11 cellular contexts compared by ENCODE assay signal in the genomic region with DNA sequence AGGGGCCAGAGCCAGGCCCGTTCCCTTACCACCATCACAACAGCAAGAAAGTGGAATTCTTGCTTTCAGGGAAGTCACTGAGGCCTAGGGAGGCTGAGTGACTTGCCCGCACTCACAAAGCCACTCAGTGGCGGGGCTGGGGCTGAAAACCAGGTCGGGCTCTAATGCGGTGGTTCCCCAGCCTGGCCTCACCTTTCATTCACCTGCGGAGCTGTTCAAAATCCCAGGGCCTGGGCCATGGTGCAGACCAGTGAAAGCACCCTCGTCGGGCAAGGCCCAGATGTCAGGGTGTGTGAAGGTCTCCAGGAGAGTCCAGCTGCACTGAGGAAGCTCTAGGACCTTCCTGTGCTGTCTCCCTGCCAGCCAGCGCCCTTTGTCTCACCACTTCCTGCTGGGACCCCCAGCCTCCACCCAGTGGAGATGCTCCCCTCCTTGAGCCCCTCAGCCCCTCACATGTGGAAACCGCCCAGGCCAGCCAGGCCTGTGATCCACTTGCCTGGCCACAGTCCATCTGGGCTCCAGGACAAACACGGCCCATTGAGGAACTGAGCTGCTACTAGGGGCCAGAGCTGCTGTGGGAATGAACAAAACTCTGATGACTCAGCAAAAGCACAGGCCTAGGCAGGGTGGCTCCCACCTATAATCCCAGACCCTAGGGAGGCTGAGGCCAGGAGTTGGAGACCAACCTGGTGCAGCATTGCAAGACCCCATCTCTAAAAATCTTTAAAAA. TPM values are rescaled to one million over a fixed set of nuclear protein-coding genes. Genes with fewer than 3 reads are reported as not detected.
DNase-seq lines count a peak whose midpoint lies in the region; ATAC-seq, FAIRE-seq and TF ChIP-seq lines count a peak whose summit lies in the region.
"Not testable (repeated sequence)": the region's sequence is repeated elsewhere in the genome, so short reads cannot be mapped to it uniquely, and the experiment has no call there.
"Had no signal": no experiment of that assay in that cellular context is flagged by ENCODE, and none has a peak within 500 bp of the region (broad histone marks: within the 10 kb centered on the region; RNA-seq: fewer than 3 reads in every experiment).

No MANE protein-coding gene starts in this region.

- H2BK20ac ChIP-seq in H1 (ENCODE audit: low read length): not testable (repeated sequence)

- H3K56ac ChIP-seq in H1 (replicated peaks; ENCODE audit: insufficient read length, low read depth, low read length): not testable (repeated sequence)

- not testable (repeated sequence) for H2BK120ac ChIP-seq in H1 (replicated peaks; ENCODE audit: low read depth, low read length)

- H3K36me3 Mint-ChIP-seq in activated naive CD4-positive, alpha-beta T cell treated with anti-CD3 and anti-CD28 coated beads, Interleukin-2, amount 50 U/mL, for 72 hours; mesothelial cell of epicardium; progenitor cell of endocrine pancreas (ENCODE audit: insufficient read depth): not testable (repeated sequence)

- H4K5ac ChIP-seq in H1 (ENCODE audit: insufficient read length, low read depth, low read length): not testable (repeated sequence)

- not testable (repeated sequence) for H3K4me2 ChIP-seq in H1 (ENCODE audit: insufficient read depth in 1 of 2, low read depth in 2 of 2, low read length in 2 of 2)

- H3K9ac ChIP-seq in H1 (replicated peaks in 1 of 4; ENCODE audit: extremely low read depth in 1 of 4, low read depth in 3 of 4, low read length in 3 of 4): not testable (repeated sequence)

- not testable (repeated sequence) for H3K79me1 ChIP-seq in H1 (ENCODE audit: low read depth, low read length)

- TF ChIP-seq CTCF in Peyer's patch (IDR thresholded peaks at IDR 0.05); H1 (IDR thresholded peaks at IDR 0.05; ENCODE audit: control extremely low read depth in 1 of 3, insufficient read depth in 1 of 3, low read depth in 1 of 3, low read length in 3 of 3); mesothelial cell of epicardium (IDR thresholded peaks at IDR 0.05; ENCODE audit: unreplicated experiment); progenitor cell of endocrine pancreas (IDR thresholded peaks at IDR 0.05; ENCODE audit: unreplicated experiment); thoracic aorta (IDR thresholded peaks at IDR 0.05): not testable (repeated sequence)

- H2BK5ac ChIP-seq in H1 (ENCODE audit: low read depth, low read length): not testable (repeated sequence)

- peak overlapping the region; percentile 22; the same call in 1 of the 2 replicates for H4K8ac ChIP-seq in H1 (ENCODE audit: extremely low read depth, insufficient read depth, low read length)

- H3K23me2 ChIP-seq in H1 (ENCODE audit: low read depth, low read length): not testable (repeated sequence)

- 0 out of 2 replicates have a peak overlapping the region, but pooled peaks have one; percentile 39 for H2BK12ac ChIP-seq in H1 (ENCODE audit: low read depth, low read length)

- H3K14ac ChIP-seq in H1 (ENCODE audit: insufficient read length): not testable (repeated sequence)

- peak overlapping the region; percentile 20 to 69 for H3K27ac Mint-ChIP-seq in activated naive CD4-positive, alpha-beta T cell treated with anti-CD3 and anti-CD28 coated beads, Interleukin-2, amount 50 U/mL, for 72 hours
- H3K27ac Mint-ChIP-seq in mesothelial cell of epicardium (peak overlapping the region; percentile 59), progenitor cell of endocrine pancreas (peak overlapping the region; percentile 92)

- POLR2A ChIA-PET in H1 (lab: Charles Lee; ENCODE audit: partially characterized antibody): interaction anchor here (1.5 kb wide), 1 partner anchor 14 kb away, joined by 3 read pairs; no protein-coding TSS in a partner anchor

- not testable (repeated sequence) for H3K27me3 Mint-ChIP-seq in mesothelial cell of epicardium (ENCODE audit: low read depth); progenitor cell of endocrine pancreas

- H3K79me2 ChIP-seq in H1 (ENCODE audit: control insufficient read depth in 1 of 2, insufficient read depth in 2 of 2, low read length in 2 of 2): not testable (repeated sequence)

- FAIRE-seq in H1 (lab: Jason Lieb, UNC): not testable (repeated sequence)

- H3K4me1 ChIP-seq in Peyer's patch (peaks cover 0 to 37% (median 4%) of the 10 kb centered on the region in 4 donors), H1 (replicated peaks in 1 of 4; ENCODE audit: control insufficient read depth in 3 of 4, insufficient read depth in 4 of 4, low read length in 3 of 4) (peaks cover 0 to 16% (median 6%) of the 10 kb centered on the region in 4 experiments; a peak in 3 of 7 replicates)
- not testable (repeated sequence) for H3K4me1 ChIP-seq in right cardiac atrium (ENCODE audit: control insufficient read depth, insufficient read depth, low read length); thoracic aorta (ENCODE audit: control insufficient read depth in 1 of 2, low read depth in 2 of 2)

- TF ChIP-seq EP300 in H1 (IDR thresholded peaks at IDR 0.05; ENCODE audit: borderline replicate concordance in 1 of 2, low read depth in 2 of 2, low read length in 2 of 2): not testable (repeated sequence)

- H3K4ac ChIP-seq in H1 (replicated peaks; ENCODE audit: insufficient read length, low read depth, low read length): not testable (repeated sequence)

- not testable (repeated sequence) for H3K9me3 Mint-ChIP-seq in activated naive CD4-positive, alpha-beta T cell treated with anti-CD3 and anti-CD28 coated beads, Interleukin-2, amount 50 U/mL, for 72 hours; mesothelial cell of epicardium; progenitor cell of endocrine pancreas (ENCODE audit: low read depth)

- not testable (repeated sequence) for H2AFZ ChIP-seq in H1 (ENCODE audit: low read length)

- H3K4me1 Mint-ChIP-seq in mesothelial cell of epicardium: peaks cover 14% of the 10 kb centered on the region
- H3K4me1 Mint-ChIP-seq in progenitor cell of endocrine pancreas (ENCODE audit: low read depth): peaks cover 17% of the 10 kb centered on the region

- not testable (repeated sequence) for TF ChIP-seq POLR2A in Peyer's patch (IDR thresholded peaks at IDR 0.05); H1 (IDR thresholded peaks at IDR 0.05; ENCODE audit: control extremely low read depth in 1 of 2, low read depth in 2 of 2, low read length in 2 of 2)

- not testable (repeated sequence) for H3K18ac ChIP-seq in H1 (ENCODE audit: extremely low read depth, low read length)

- peak overlapping the region in 3 of 4 donors; percentile 73 to 90 (median 90) for H3K27ac ChIP-seq in Peyer's patch
- not testable (repeated sequence) for H3K27ac ChIP-seq in H1 (ENCODE audit: low read depth, low read length); right cardiac atrium (ENCODE audit: low read length); thoracic aorta

- not testable (repeated sequence) for H2AK5ac ChIP-seq in H1 (ENCODE audit: low read depth, low read length)

- H4K20me1 ChIP-seq in H1 (replicated peaks in 1 of 2; ENCODE audit: control insufficient read depth in 1 of 2, insufficient read depth in 2 of 2, low read length in 2 of 2): not testable (repeated sequence)

- H3K23ac ChIP-seq in H1 (ENCODE audit: insufficient read length): not testable (repeated sequence)

- CTCF ChIA-PET in H1 (lab: Charles Lee; ENCODE audit: partially characterized antibody): interaction anchor here (1.1 kb wide), 1 partner anchor 11 kb away, joined by 4 read pairs; no protein-coding TSS in a partner anchor

- H3K4me3 ChIP-seq in Peyer's patch (peak overlapping the region in 3 of 4 donors; percentile 24 to 57 (median 56)), right cardiac atrium (ENCODE audit: low read length) (peak overlapping the region; percentile 15), thoracic aorta (peak overlapping the region; percentile 51)
- not testable (repeated sequence) for H3K4me3 ChIP-seq in H1 (ENCODE audit: extremely low read depth in 1 of 4, insufficient read depth in 2 of 4, low read depth in 3 of 4, low read length in 4 of 4)

- peak overlapping the region; percentile 58 for H3K4me3 Mint-ChIP-seq in mesothelial cell of epicardium
- H3K4me3 Mint-ChIP-seq in progenitor cell of endocrine pancreas (ENCODE audit: low read depth): peak overlapping the region; percentile 70

- H3K9me3 ChIP-seq in Peyer's patch; H1 (ENCODE audit: insufficient read depth in 2 of 2, low read depth in 1 of 2, low read length in 1 of 2); right cardiac atrium (ENCODE audit: control insufficient read depth, low read length); thoracic aorta: not testable (repeated sequence)

- 84% methylated on average over 8 of the region's 11 CpGs; no CpG with 5 or more reads in 1 of the 2 experiments for WGBS in H1 (ENCODE audit: extremely low coverage in 1 of 2, insufficient coverage in 1 of 2, insufficient read length in 1 of 2, insufficient replicate concordance in 2 of 2, low coverage in 1 of 2, low lambda C conversion rate in 2 of 2, missing lambda C conversion rate in 1 of 2), 2 experiments
- 69% methylated on average over 11 of the region's 11 CpGs for WGBS in right cardiac atrium

- peaks cover 0 to 37% (median 0%) of the 10 kb centered on the region in 3 donors for H3K36me3 ChIP-seq in Peyer's patch
- H3K36me3 ChIP-seq in H1 (ENCODE audit: control insufficient read depth in 2 of 4, insufficient read depth in 4 of 4, low read length in 3 of 4); thoracic aorta: not testable (repeated sequence)

- not testable (repeated sequence) for TF ChIP-seq RAD21 in H1 (IDR thresholded peaks at IDR 0.05 in 1 of 2, conservative IDR thresholded peaks at IDR 0.05 in 1 of 2; ENCODE audit: low read depth in 2 of 2, low read length in 2 of 2)

- not testable (repeated sequence) for H2BK15ac ChIP-seq in H1 (ENCODE audit: low read length)

- H3K27me3 ChIP-seq in Peyer's patch; H1 (replicated peaks in 1 of 4; ENCODE audit: control insufficient read depth in 3 of 4, extremely low read depth in 1 of 4, insufficient read depth in 3 of 4, low read length in 3 of 4); right cardiac atrium (ENCODE audit: control insufficient read depth, insufficient read depth); thoracic aorta (replicated peaks; ENCODE audit: insufficient read depth): not testable (repeated sequence)

- DNase-seq in Ammon's horn (ENCODE audit: low spot score) (peak; percentile 18), Peyer's patch (peak in 1 of 3 donors; percentile 60), right cardiac atrium (peak; percentile 43 to 82 (median 76))
- DNase-seq in activated naive CD4-positive, alpha-beta T cell treated with anti-CD3 and anti-CD28 coated beads, Interleukin-2, amount 50 U/mL, for 72 hours (ENCODE audit: low spot score in 2 of 2); H1 (ENCODE audit: low read depth in 1 of 2, low spot score in 2 of 2); mesothelial cell of epicardium (ENCODE audit: low spot score in 2 of 2, unreplicated experiment in 2 of 2); progenitor cell of endocrine pancreas (ENCODE audit: low spot score, unreplicated experiment); thoracic aorta (ENCODE audit: low spot score): not testable (repeated sequence)

- ATAC-seq in activated naive CD4-positive, alpha-beta T cell treated with anti-CD3 and anti-CD28 coated beads, Interleukin-2, amount 50 U/mL, for 72 hours; thoracic aorta (ENCODE audit: insufficient number of reproducible peaks, low FRiP score, low read depth): not testable (repeated sequence)
- ATAC-seq in right cardiac atrium: peak; percentile 14 to 25

- intact Hi-C loops in right cardiac atrium (cut with DNase I): not testable (repeated sequence)

- peak overlapping the region; percentile 1 for H4K91ac ChIP-seq in H1 (replicated peaks; ENCODE audit: insufficient read length, low read length)

RNA-seq across cellular contexts. Expression of a gene that starts 0.8 kb away (rescaled TPM):
- total RNA-seq in Peyer's patch (100 to 1,000 TPM; 120 to 959 (median 337) TPM), right cardiac atrium (10 to 100 TPM; 18.8 to 26.9 (median 22.0) TPM), mesothelial cell of epicardium (8.3 to 9.9 TPM (median 9.7 TPM) in 3 replicates), progenitor cell of endocrine pancreas (19.8 and 20.9 TPM in 2 replicates), thoracic aorta (10 to 100 TPM in 1 of 2 donors, 1 to 10 TPM in 1; 7.0 to 27.2 TPM)
- total RNA-seq in activated naive CD4-positive, alpha-beta T cell treated with anti-CD3 and anti-CD28 coated beads, Interleukin-2, amount 50 U/mL, for 72 hours: 10 to 100 TPM in 1 of 2 donors, 1 to 10 TPM in 1; 8.2 to 15.6 TPM
- 3.4 and 4.0 TPM in 2 replicates for total RNA-seq in H1 (2021; fragmentation: NEBNext Ultra II Directional; extraction: Animal tissue kit (Norgen Biotek cat#: 25700))
- polyA plus RNA-seq in H1 (2011; rRNA removed) (2.0 and 2.1 TPM in 2 replicates), right cardiac atrium (29.1 TPM)
- polyA plus RNA-seq in H1 (2011; cell fraction: cytosol; rRNA removed): 1.5 TPM
- 1.4 TPM for polyA plus RNA-seq in H1 (2011; cell fraction: nucleus; rRNA removed)
- 1.5 to 4.1 TPM (median 2.7 TPM) in 4 replicates for polyA plus RNA-seq in H1 (2012, experiment 1 of 2)
- polyA plus RNA-seq in H1 (2012, experiment 2 of 2): 2.9 TPM
- 3.4 TPM for polyA plus RNA-seq in H1 (2013, experiment 1 of 2)
- polyA plus RNA-seq in H1 (2013, experiment 2 of 2): 3.3 TPM
- 0.50 and 0.83 TPM in 2 replicates for polyA minus RNA-seq in H1 (2011; rRNA and poly(A)+ RNA removed)
- 1.0 TPM for polyA minus RNA-seq in H1 (2011; cell fraction: cytosol; rRNA and poly(A)+ RNA removed)
- polyA minus RNA-seq in H1 (2011; cell fraction: nucleus; rRNA and poly(A)+ RNA removed): 1.6 TPM

RNA-seq across cellular contexts. Expression of a gene that starts 12.2 kb away (rescaled TPM):
- total RNA-seq in Peyer's patch: 100 to 1,000 TPM in 3 of 4 donors, 10 to 100 TPM in 1; 26.4 to 241 (median 178) TPM
- under 1 TPM; 0.30 to 0.54 TPM for total RNA-seq in activated naive CD4-positive, alpha-beta T cell treated with anti-CD3 and anti-CD28 coated beads, Interleukin-2, amount 50 U/mL, for 72 hours
- 0.23 and 0.35 TPM in 2 replicates for total RNA-seq in H1 (2021; fragmentation: NEBNext Ultra II Directional; extraction: Animal tissue kit (Norgen Biotek cat#: 25700))
- polyA plus RNA-seq in H1 (2011; rRNA removed): 0.29 and 0.44 TPM in 2 replicates
- 0.40 TPM for polyA plus RNA-seq in H1 (2011; cell fraction: cytosol; rRNA removed)
- 0.86 TPM for polyA plus RNA-seq in H1 (2011; cell fraction: nucleus; rRNA removed)
- polyA plus RNA-seq in H1 (2012, experiment 1 of 2): 0.32 to 0.53 TPM (median 0.39 TPM) in 3 of 4 replicates, not detected in the other
- not detected for polyA plus RNA-seq in H1 (2012, experiment 2 of 2)
- 0.49 TPM for polyA plus RNA-seq in H1 (2013, experiment 1 of 2)
- 0.40 TPM for polyA plus RNA-seq in H1 (2013, experiment 2 of 2)
- polyA minus RNA-seq in H1 (2011; rRNA and poly(A)+ RNA removed): not detected in 2 replicates
- not detected for polyA minus RNA-seq in H1 (2011; cell fraction: cytosol; rRNA and poly(A)+ RNA removed)
- polyA minus RNA-seq in H1 (2011; cell fraction: nucleus; rRNA and poly(A)+ RNA removed): not detected
- total RNA-seq in right cardiac atrium: 1 to 10 TPM; 2.1 to 3.8 (median 3.0) TPM
- polyA plus RNA-seq in right cardiac atrium: 2.1 TPM
- 0.75 to 0.98 TPM (median 0.90 TPM) in 3 replicates for total RNA-seq in mesothelial cell of epicardium
- total RNA-seq in progenitor cell of endocrine pancreas: 3.2 and 3.9 TPM in 2 replicates
- not detected for total RNA-seq in thoracic aorta
- total RNA-seq: M059J had no signal
- polyA plus RNA-seq: naive thymus-derived CD8-positive, alpha-beta T cell had no signal

RNA-seq across cellular contexts. Expression of a gene that starts 28.8 kb away (rescaled TPM):
- total RNA-seq in Peyer's patch: 1 to 10 TPM in 2 of 4 donors, under 1 TPM in 1, not detected in 1; 0.85 to 2.1 (median 1.3) TPM
- total RNA-seq in activated naive CD4-positive, alpha-beta T cell treated with anti-CD3 and anti-CD28 coated beads, Interleukin-2, amount 50 U/mL, for 72 hours: under 1 TPM in 1 of 2 donors, not detected in 1; 0.36 TPM
- total RNA-seq in H1 (2021; fragmentation: NEBNext Ultra II Directional; extraction: Animal tissue kit (Norgen Biotek cat#: 25700)): not detected in 2 replicates
- polyA plus RNA-seq in H1 (2011; rRNA removed): 0.05 and 0.09 TPM in 2 replicates
- not detected for polyA plus RNA-seq in H1 (2011; cell fraction: cytosol; rRNA removed)
- not detected for polyA plus RNA-seq in H1 (2011; cell fraction: nucleus; rRNA removed)
- polyA plus RNA-seq in H1 (2012, experiment 1 of 2): 0.36 TPM in 1 of 4 replicates, not detected in the others
- 0.25 TPM for polyA plus RNA-seq in H1 (2012, experiment 2 of 2)
- polyA plus RNA-seq in H1 (2013, experiment 1 of 2): not detected
- 0.06 TPM for polyA plus RNA-seq in H1 (2013, experiment 2 of 2)
- polyA minus RNA-seq in H1 (2011; rRNA and poly(A)+ RNA removed): not detected in 2 replicates
- not detected for polyA minus RNA-seq in H1 (2011; cell fraction: cytosol; rRNA and poly(A)+ RNA removed)
- not detected for polyA minus RNA-seq in H1 (2011; cell fraction: nucleus; rRNA and poly(A)+ RNA removed)
- total RNA-seq in right cardiac atrium: under 1 TPM in 2 of 4 donors, not detected in 2; 0.44 to 0.95 TPM
- not detected for polyA plus RNA-seq in right cardiac atrium
- 0.16 to 1.2 TPM (median 0.49 TPM) in 3 replicates for total RNA-seq in mesothelial cell of epicardium
- 0.77 and 1.3 TPM in 2 replicates for total RNA-seq in progenitor cell of endocrine pancreas
- not detected for total RNA-seq in thoracic aorta
- total RNA-seq: H4, M059J had no signal

RNA-seq across cellular contexts. Expression of a gene that starts 55.3 kb away (rescaled TPM):
- total RNA-seq in Peyer's patch (100 to 1,000 TPM in 1 of 4 donors, 10 to 100 TPM in 3; 27.3 to 117 (median 45.6) TPM), right cardiac atrium (10 to 100 TPM; 13.8 to 21.4 (median 19.1) TPM), mesothelial cell of epicardium (21.6 to 27.2 TPM (median 24.7 TPM) in 3 replicates), progenitor cell of endocrine pancreas (34.7 and 37.6 TPM in 2 replicates), thoracic aorta (10 to 100 TPM; 17.8 to 26.9 TPM)
- 10 to 100 TPM; 10.7 to 22.1 TPM for total RNA-seq in activated naive CD4-positive, alpha-beta T cell treated with anti-CD3 and anti-CD28 coated beads, Interleukin-2, amount 50 U/mL, for 72 hours
- total RNA-seq in H1 (2021; fragmentation: NEBNext Ultra II Directional; extraction: Animal tissue kit (Norgen Biotek cat#: 25700)): 22.7 and 23.2 TPM in 2 replicates
- polyA plus RNA-seq in H1 (2011; rRNA removed) (3.1 and 5.8 TPM in 2 replicates), right cardiac atrium (18.2 TPM)
- 4.9 TPM for polyA plus RNA-seq in H1 (2011; cell fraction: cytosol; rRNA removed)
- polyA plus RNA-seq in H1 (2011; cell fraction: nucleus; rRNA removed): 15.2 TPM
- 18.0 to 25.6 TPM (median 21.2 TPM) in 4 replicates for polyA plus RNA-seq in H1 (2012, experiment 1 of 2)
- polyA plus RNA-seq in H1 (2012, experiment 2 of 2): 16.2 TPM
- 18.4 TPM for polyA plus RNA-seq in H1 (2013, experiment 1 of 2)
- polyA plus RNA-seq in H1 (2013, experiment 2 of 2): 15.5 TPM
- polyA minus RNA-seq in H1 (2011; rRNA and poly(A)+ RNA removed): 1.1 and 5.2 TPM in 2 replicates
- 4.7 TPM for polyA minus RNA-seq in H1 (2011; cell fraction: cytosol; rRNA and poly(A)+ RNA removed)
- 15.0 TPM for polyA minus RNA-seq in H1 (2011; cell fraction: nucleus; rRNA and poly(A)+ RNA removed)
